In the genomic region with DNA sequence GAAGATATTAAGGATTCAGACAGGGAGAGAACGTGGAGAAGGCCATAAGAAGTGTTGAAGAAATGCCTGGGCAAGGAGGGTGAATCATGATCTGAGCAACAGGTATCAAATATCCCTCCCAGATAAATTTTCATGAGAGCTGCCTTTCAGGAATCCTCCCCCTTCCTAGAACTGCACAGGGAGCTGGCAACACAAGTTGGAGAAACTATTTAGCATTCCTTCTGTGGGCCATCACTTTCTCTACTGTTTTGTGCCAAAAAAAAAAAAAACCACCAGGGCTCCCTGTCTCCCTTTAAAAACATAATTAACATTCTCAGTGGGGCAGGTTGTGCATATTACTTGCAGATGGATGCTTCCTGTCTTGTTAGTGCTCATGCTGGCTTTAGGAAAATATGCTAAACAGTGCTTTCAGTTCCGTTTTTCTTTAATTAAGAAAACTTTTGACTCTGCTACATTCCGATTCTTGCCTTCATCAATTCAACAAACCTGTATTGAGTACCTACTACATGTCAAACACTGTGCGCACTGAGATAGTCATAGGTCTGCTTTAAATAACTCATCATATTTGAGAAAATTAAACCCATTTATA, we compare ENCODE assay signal across 17 cellular contexts.
A peak's percentile ranks its signal among the peaks of the same experiment; 100 is the strongest.
DNase-seq lines count a peak whose midpoint lies in the region; ATAC-seq and TF ChIP-seq lines count a peak whose summit lies in the region.
"Had no signal": no experiment of that assay in that cellular context is flagged by ENCODE, and none has a peak within 500 bp of the region (broad histone marks: within the 10 kb centered on the region; RNA-seq: fewer than 3 reads in every experiment).

No MANE protein-coding gene starts in this region.

- peaks cover 8% of the 10 kb centered on the region; the same call in 1 of the 2 replicates for H3K4me1 ChIP-seq in BLaER1
- H3K4me1 ChIP-seq in RWPE2 (ENCODE audit: insufficient read depth, poor library complexity, severe bottlenecking): no peaks in the 10 kb centered on the region
- peaks cover 25% of the 10 kb centered on the region for H3K4me1 ChIP-seq in iPS-18a (ENCODE audit: control insufficient read depth, low read depth, low read length)
- H3K4me1 ChIP-seq in CD8-positive, alpha-beta T cell (ENCODE audit: insufficient read depth, low read length): no peaks in the 10 kb centered on the region

- intact Hi-C loops in CD8-positive, alpha-beta T cell (cut with DNase I, micrococcal nuclease): no loop called here
- intact Hi-C loops in Calu3 (cut with micrococcal nuclease; ENCODE audit: unreplicated experiment): no loop called here

- H3K4me3 ChIP-seq in BLaER1: no peak overlapping the region
- H3K4me3 ChIP-seq in RWPE2 (ENCODE audit: severe bottlenecking): no peak overlapping the region
- H3K4me3 ChIP-seq in iPS-18a (ENCODE audit: low read length): peak overlapping the region; percentile 11
- H3K4me3 ChIP-seq in CD8-positive, alpha-beta T cell (ENCODE audit: low read depth, low read length): no peak overlapping the region
- H3K4me3 ChIP-seq: gastrocnemius medialis had no signal

- POLR2A ChIA-PET in CD8-positive, alpha-beta T cell (lab: Charles Lee): no interaction called here

- H3K4me3 Mint-ChIP-seq in CD8-positive, alpha-beta T cell: no peak overlapping the region
- H3K4me3 Mint-ChIP-seq in Calu3 (ENCODE audit: low read depth, unreplicated experiment): no peak overlapping the region
- H3K4me3 Mint-ChIP-seq: activated CD4-positive, alpha-beta memory T cell treated with anti-CD3 and anti-CD28 coated beads for 36 hours; immature natural killer cell; mesothelial cell of epicardium had no signal

- H3K9me3 Mint-ChIP-seq in CD8-positive, alpha-beta T cell: peaks cover 4% of the 10 kb centered on the region
- H3K9me3 Mint-ChIP-seq in Calu3 (ENCODE audit: low read depth, unreplicated experiment): no peaks in the 10 kb centered on the region

- no peak overlapping the region for H3K27ac ChIP-seq in BLaER1
- H3K27ac ChIP-seq in RWPE2 (ENCODE audit: poor library complexity, severe bottlenecking): no peak overlapping the region
- no peak overlapping the region for H3K27ac ChIP-seq in iPS-18a (ENCODE audit: low read length)
- no peak overlapping the region for H3K27ac ChIP-seq in CD8-positive, alpha-beta T cell (ENCODE audit: low read depth, low read length)
- H3K27ac ChIP-seq: gastrocnemius medialis had no signal

- CTCF ChIA-PET in CD8-positive, alpha-beta T cell (lab: Charles Lee): interaction anchor here (1.1 kb wide), 1 partner anchor 35 kb away, joined by 4 read pairs; no protein-coding TSS in a partner anchor
- CTCF ChIA-PET in Calu3 (lab: Charles Lee): interaction anchor here (0.6 to 0.7 kb wide), 3 partner anchors 29 to 875 kb away, joined by 3 to 6 read pairs (median 4); no protein-coding TSS in a partner anchor

- BruUV-seq in Calu3 (replicated peaks; lab: Mats Ljungman, UMichigan): no TSS peak

- H3K9ac ChIP-seq in BLaER1 (no peak overlapping the region), iPS-18a (ENCODE audit: low read length) (no peak overlapping the region)

- ATAC-seq in HG02870 (IDR thresholded peaks at IDR 0.05; ENCODE audit: unreplicated experiment) (peak; percentile 67), RWPE2 (ENCODE audit: low read depth) (peak; percentile 60; the same call in 2 of the 3 replicates), GM18519 (IDR thresholded peaks at IDR 0.05; ENCODE audit: low FRiP score, unreplicated experiment) (no peak)
- no peak for ATAC-seq in CD8-positive, alpha-beta T cell
- ATAC-seq: right cardiac atrium had no signal

- TF ChIP-seq CTCF in RWPE2 (IDR thresholded peaks at IDR 0.05; ENCODE audit: poor library complexity, severe bottlenecking) (no peak), Calu3 (IDR thresholded peaks at IDR 0.05; ENCODE audit: unreplicated experiment) (no peak)
- no peak for TF ChIP-seq CTCF in CD8-positive, alpha-beta T cell (IDR thresholded peaks at IDR 0.05)

- H3K36me3 ChIP-seq in BLaER1 (no peaks in the 10 kb centered on the region), RWPE2 (ENCODE audit: low read depth) (no peaks in the 10 kb centered on the region), iPS-18a (ENCODE audit: control insufficient read depth, low read depth, low read length) (no peaks in the 10 kb centered on the region)
- no peaks in the 10 kb centered on the region for H3K36me3 ChIP-seq in CD8-positive, alpha-beta T cell (ENCODE audit: insufficient read depth, low read length)
- H3K36me3 ChIP-seq: gastrocnemius medialis had no signal

- DNase-seq in RWPE2 (ENCODE audit: low spot score): no peak
- no peak for DNase-seq in CD8-positive, alpha-beta T cell
- no peak for DNase-seq in Calu3
- no peak for DNase-seq in NCI-H510A (lab: John Stamatoyannopoulos, UW)
- DNase-seq: activated CD4-positive, alpha-beta memory T cell treated with anti-CD3 and anti-CD28 coated beads for 36 hours; gastrocnemius medialis; immature natural killer cell; NCI-H1092; NCI-H2171; NK-92 treated with Interleukin-12 subunit alpha and Interleukin-12 subunit beta, amount 100 ng/mL, for 24 hours; right cardiac atrium; substantia nigra had no signal

- no peak overlapping the region for H3K27ac Mint-ChIP-seq in CD8-positive, alpha-beta T cell
- H3K27ac Mint-ChIP-seq in Calu3 (ENCODE audit: unreplicated experiment): no peak overlapping the region
- H3K27ac Mint-ChIP-seq: activated CD4-positive, alpha-beta memory T cell treated with anti-CD3 and anti-CD28 coated beads for 36 hours; immature natural killer cell; mesothelial cell of epicardium had no signal

- no peaks in the 10 kb centered on the region for H3K4me1 Mint-ChIP-seq in CD8-positive, alpha-beta T cell (ENCODE audit: low read depth)
- no peaks in the 10 kb centered on the region for H3K4me1 Mint-ChIP-seq in Calu3 (ENCODE audit: low read depth, unreplicated experiment)
- H3K4me1 Mint-ChIP-seq: immature natural killer cell had no signal

- H3K36me3 Mint-ChIP-seq in CD8-positive, alpha-beta T cell: no peaks in the 10 kb centered on the region
- no peaks in the 10 kb centered on the region for H3K36me3 Mint-ChIP-seq in Calu3 (ENCODE audit: insufficient read depth, unreplicated experiment)
- H3K36me3 Mint-ChIP-seq: activated CD4-positive, alpha-beta memory T cell treated with anti-CD3 and anti-CD28 coated beads for 36 hours; mesothelial cell of epicardium had no signal

- H3K9me3 ChIP-seq in BLaER1 (no peaks in the 10 kb centered on the region), RWPE2 (ENCODE audit: severe bottlenecking) (no peaks in the 10 kb centered on the region), iPS-18a (ENCODE audit: control insufficient read depth, low read depth, low read length) (no peaks in the 10 kb centered on the region)
- H3K9me3 ChIP-seq in CD8-positive, alpha-beta T cell (ENCODE audit: low read length): no peaks in the 10 kb centered on the region

- peaks cover 12% of the 10 kb centered on the region for H3K27me3 Mint-ChIP-seq in CD8-positive, alpha-beta T cell (ENCODE audit: low read depth)
- H3K27me3 Mint-ChIP-seq in Calu3 (ENCODE audit: unreplicated experiment): no peaks in the 10 kb centered on the region
- H3K27me3 Mint-ChIP-seq: activated CD4-positive, alpha-beta memory T cell treated with anti-CD3 and anti-CD28 coated beads for 36 hours had no signal

- peak overlapping the region; percentile 18; the same call in 1 of the 2 replicates for H3K4me2 ChIP-seq in BLaER1

- no peaks in the 10 kb centered on the region for H3K27me3 ChIP-seq in BLaER1
- H3K27me3 ChIP-seq in RWPE2 (ENCODE audit: insufficient read depth, poor library complexity, severe bottlenecking): no peaks in the 10 kb centered on the region
- no peaks in the 10 kb centered on the region for H3K27me3 ChIP-seq in iPS-18a (ENCODE audit: control insufficient read depth, insufficient read depth, low read length)
- H3K27me3 ChIP-seq in CD8-positive, alpha-beta T cell (ENCODE audit: insufficient read depth, low read length): no peaks in the 10 kb centered on the region
- H3K27me3 ChIP-seq: gastrocnemius medialis had no signal

- H4K20me1 ChIP-seq in BLaER1: no peaks in the 10 kb centered on the region

Comparison
In these comparisons a context has a peak if more than half of its experiments do, and no peak if none do; other contexts are left out.
1. ATAC-seq: peak in HG02870 (single experiment) and RWPE2 (single experiment); none in CD8-positive, alpha-beta T cell (single experiment) and GM18519 (single experiment).